30 cellular contexts compared by ENCODE assay signal in the genomic region with DNA sequence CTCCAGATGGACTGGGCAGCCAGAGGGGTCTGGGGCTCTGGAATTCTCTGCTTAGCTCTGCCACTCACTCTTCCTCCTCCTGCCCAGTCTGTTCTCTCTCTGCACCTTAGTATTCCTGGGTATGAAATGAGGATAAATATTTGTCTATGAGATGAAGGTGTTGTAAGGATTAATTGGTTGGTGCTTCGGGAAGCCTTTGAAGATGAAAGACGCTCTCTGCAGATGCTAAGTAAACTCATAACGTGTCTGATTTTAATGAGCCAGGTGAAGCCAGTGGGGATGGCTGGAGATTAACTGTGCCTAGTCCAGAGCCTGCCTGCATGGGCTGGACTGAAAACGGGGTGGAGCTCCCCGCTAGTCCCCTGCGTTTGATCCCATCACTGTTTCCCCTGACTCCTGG. TPM values are rescaled to one million over a fixed set of nuclear protein-coding genes. Genes with fewer than 3 reads are reported as not detected.
"Had no signal": no experiment of that assay in that cellular context is flagged by ENCODE, and none has a peak within 500 bp of the region (broad histone marks: within the 10 kb centered on the region; RNA-seq: fewer than 3 reads in every experiment).

No MANE protein-coding gene starts in this region.

- H3K27me3 ChIP-seq: brain microvascular endothelial cell, MG63, SJSA1 had no signal

- DNase-seq: activated B cell treated with CpG ODN at 0.5 μM for 24 hours; activated CD4-positive, alpha-beta T cell treated with anti-CD3 and anti-CD28 coated beads for 1 hour; activated CD4-positive, alpha-beta T cell treated with anti-CD3 and anti-CD28 coated beads, Interleukin-2, amount 10 ng/mL, durations not matched to agents 24 days and 14 days; activated CD4-positive, alpha-beta T cell treated with anti-CD3 and anti-CD28 coated beads, Interleukin-2, amount 50 U/mL, for 48 hours; activated CD8-positive, alpha-beta memory T cell treated with anti-CD3 and anti-CD28 coated beads, Interleukin-2, amount 10 ng/mL, durations not matched to agents 7 days and 5 days; activated gamma-delta T cell treated with Interleukin-2 at 50 U/mL for 16 hours; activated naive CD4-positive, alpha-beta T cell treated with anti-CD3 and anti-CD28 coated beads, Interleukin-2, amount 10 ng/mL, durations not matched to agents 7 days and 5 days; activated naive CD8-positive, alpha-beta T cell treated with anti-CD3 and anti-CD28 coated beads for 36 hours; activated T-cell treated with anti-CD3 and anti-CD28 coated beads, Interleukin-2, amount 50 U/mL, for 48 hours; brain microvascular endothelial cell; MG63; MV-4-11; NCI-H1092 treated with DMSO at 0.1 percent for 48 hours; NCI-H1417 treated with DMSO at 0.1 percent for 48 hours; NCI-H1694; NCI-H2029; NCI-H2107; NCI-H2171 treated with DMSO at 0.1 percent for 48 hours; NCI-H226; SHP77; SW 1271; T-helper 9 cell had no signal

- H3K36me3 ChIP-seq: brain microvascular endothelial cell, cardiac muscle cell, MG63, SJSA1 had no signal

- ATAC-seq: activated CD8-positive, alpha-beta memory T cell treated with anti-CD3 and anti-CD28 coated beads, Interleukin-2, amount 10 ng/mL, durations not matched to agents 7 days and 5 days; activated T-helper 17 cell treated with anti-CD3 and anti-CD28 coated beads, Interleukin-2, amount 50 U/mL, for 72 hours; SK-N-SH treated with all-trans-retinoic acid at 6 μM for 48 hours had no signal

- FAIRE-seq: RCC 7860, TTC549 had no signal

- H3K9me3 ChIP-seq: SJSA1 had no signal

- H3K27ac ChIP-seq: brain microvascular endothelial cell, cardiac muscle cell had no signal

- H3K4me3 ChIP-seq: cardiac muscle cell, MG63, SJSA1 had no signal

RNA-seq across cellular contexts. Expression of gene TCP11, which starts 23.1 kb away (rescaled TPM):
- total RNA-seq: activated B cell treated with CpG ODN at 0.5 μM for 24 hours; activated CD4-positive, alpha-beta T cell treated with anti-CD3 and anti-CD28 coated beads, Interleukin-2, amount 10 ng/mL, durations not matched to agents 24 days and 14 days; activated CD8-positive, alpha-beta memory T cell treated with anti-CD3 and anti-CD28 coated beads, Interleukin-2, amount 10 ng/mL, durations not matched to agents 7 days and 5 days; activated naive CD8-positive, alpha-beta T cell treated with anti-CD3 and anti-CD28 coated beads for 36 hours; activated T-helper 17 cell treated with anti-CD3 and anti-CD28 coated beads, Interleukin-2, amount 50 U/mL, for 72 hours; NCI-H460; T-helper 1 cell treated with Interleukin-12 subunit alpha and Interleukin-12 subunit beta and Interleukin-4 antibody, amounts not matched to agents 30 ng/mL and 1 ng/mL, for 36 hours had no signal

RNA-seq across cellular contexts. Expression of gene SCUBE3, which starts 49.5 kb away (rescaled TPM):
- total RNA-seq: activated B cell treated with CpG ODN at 0.5 μM for 24 hours; activated naive CD8-positive, alpha-beta T cell treated with anti-CD3 and anti-CD28 coated beads for 36 hours; T-helper 1 cell treated with Interleukin-12 subunit alpha and Interleukin-12 subunit beta and Interleukin-4 antibody, amounts not matched to agents 30 ng/mL and 1 ng/mL, for 36 hours had no signal
